Comparison of ENCODE assay signal across 9 cellular contexts in genomic region chr19:33063356-33064116, GRCh38. TPM values are rescaled to one million over a fixed set of nuclear protein-coding genes. Genes with fewer than 3 reads are reported as not detected.
DNase-seq lines count a peak whose midpoint lies in the region; ATAC-seq, FAIRE-seq and TF ChIP-seq lines count a peak whose summit lies in the region.
"Had no signal": no experiment of that assay in that cellular context is flagged by ENCODE, and none has a peak within 500 bp of the region (broad histone marks: within the 10 kb centered on the region; RNA-seq: fewer than 3 reads in every experiment).

No MANE protein-coding gene starts in this region.

- no peak for TF ChIP-seq CTCF in CD4-positive, alpha-beta T cell (IDR thresholded peaks at IDR 0.05)
- TF ChIP-seq CTCF in KMS-11 (conservative IDR thresholded peaks at IDR 0.05; ENCODE audit: low read depth, low read length) (no peak), heart left ventricle (IDR thresholded peaks at IDR 0.05) (no peak), psoas muscle (IDR thresholded peaks at IDR 0.05) (no peak)

- H4K20me1 ChIP-seq in KMS-11 (ENCODE audit: insufficient read depth), result no peaks in the 10 kb centered on the region

- no peak overlapping the region for H3K9ac ChIP-seq in KMS-11

- no peaks in the 10 kb centered on the region for H3K4me1 Mint-ChIP-seq in CD4-positive, alpha-beta T cell (ENCODE audit: low read depth)
- H3K4me1 Mint-ChIP-seq in activated CD4-positive, alpha-beta memory T cell treated with anti-CD3 and anti-CD28 coated beads for 36 hours (ENCODE audit: low read depth), result peaks cover 2% of the 10 kb centered on the region

- H3K4me3 Mint-ChIP-seq in CD4-positive, alpha-beta T cell, result peak overlapping the region; percentile 42
- peak overlapping the region; percentile 63 for H3K4me3 Mint-ChIP-seq in activated CD4-positive, alpha-beta memory T cell treated with anti-CD3 and anti-CD28 coated beads for 36 hours

- CTCF ChIA-PET in CD4-positive, alpha-beta T cell (lab: Charles Lee), result no interaction called here
- CTCF ChIA-PET in activated CD4-positive, alpha-beta memory T cell treated with anti-CD3 and anti-CD28 coated beads for 36 hours (lab: Charles Lee), result no interaction called here

- peaks cover 8% of the 10 kb centered on the region; the same call in 1 of the 2 replicates for H3K79me2 ChIP-seq in KMS-11 (ENCODE audit: insufficient read depth, low read depth)

- no peak overlapping the region for H2AFZ ChIP-seq in KMS-11 (ENCODE audit: low read depth)

- intact Hi-C loops in CD4-positive, alpha-beta T cell (cut with DNase I, micrococcal nuclease), result no loop called here
- intact Hi-C loops in activated CD4-positive, alpha-beta memory T cell treated with anti-CD3 and anti-CD28 coated beads for 36 hours (cut with micrococcal nuclease), result no loop called here
- intact Hi-C loops in heart left ventricle (cut with DNase I), result no loop called here
- intact Hi-C loops in psoas muscle (cut with DNase I), result no loop called here

- no peak for ATAC-seq in CD4-positive, alpha-beta T cell (ENCODE audit: poor library complexity)
- ATAC-seq in heart left ventricle, result peak in 1 of 4 donors; percentile 19
- no peak for ATAC-seq in psoas muscle

- H3K27ac ChIP-seq in CD4-positive, alpha-beta T cell (ENCODE audit: low read depth, low read length), result no peak overlapping the region
- no peak overlapping the region for H3K27ac ChIP-seq in KMS-11
- no peak overlapping the region for H3K27ac ChIP-seq in heart left ventricle
- H3K27ac ChIP-seq in psoas muscle, result no peak overlapping the region

- H3K27me3 Mint-ChIP-seq in CD4-positive, alpha-beta T cell, result peaks cover 50% of the 10 kb centered on the region
- peaks cover 33% of the 10 kb centered on the region for H3K27me3 Mint-ChIP-seq in activated CD4-positive, alpha-beta memory T cell treated with anti-CD3 and anti-CD28 coated beads for 36 hours

- no peaks in the 10 kb centered on the region for H3K9me3 ChIP-seq in CD4-positive, alpha-beta T cell (ENCODE audit: control insufficient read depth, low read length)
- H3K9me3 ChIP-seq in heart left ventricle, result no peaks in the 10 kb centered on the region
- no peaks in the 10 kb centered on the region for H3K9me3 ChIP-seq in psoas muscle

- no peak overlapping the region for H3K4me3 ChIP-seq in KMS-11 (IDR thresholded peaks at IDR 0.05; ENCODE audit: insufficient read depth, low read depth, low read length)
- peak overlapping the region; percentile 34 to 80 (median 62) for H3K4me3 ChIP-seq in heart left ventricle
- H3K4me3 ChIP-seq in psoas muscle, result peak overlapping the region; percentile 61

- TF ChIP-seq POLR2A in heart left ventricle (IDR thresholded peaks at IDR 0.05), result no peak
- no peak for TF ChIP-seq POLR2A in H54 (IDR thresholded peaks at IDR 0.05; ENCODE audit: low read depth, low read length)

- H3K4me1 ChIP-seq in KMS-11 (ENCODE audit: low read depth, poor library complexity, severe bottlenecking) (peaks cover 12% of the 10 kb centered on the region), heart left ventricle (peaks cover 0 to 23% (median 4%) of the 10 kb centered on the region in 12 donors), psoas muscle (no peaks in the 10 kb centered on the region)

- peaks cover 18% of the 10 kb centered on the region for H3K27me3 ChIP-seq in CD4-positive, alpha-beta T cell (ENCODE audit: control insufficient read depth, insufficient read depth, low read length)
- H3K27me3 ChIP-seq in KMS-11 (ENCODE audit: insufficient read depth, low read depth), result no peaks in the 10 kb centered on the region
- peaks cover 0 to 44% (median 17%) of the 10 kb centered on the region in 9 donors for H3K27me3 ChIP-seq in heart left ventricle
- peaks cover 0 to 63% (median 11%) of the 10 kb centered on the region in 3 donors for H3K27me3 ChIP-seq in psoas muscle (ENCODE audit: insufficient read depth in 3 of 3, low read length in 2 of 3)

- no peaks in the 10 kb centered on the region for H3K36me3 ChIP-seq in KMS-11 (ENCODE audit: insufficient read depth)
- no peaks in the 10 kb centered on the region for H3K36me3 ChIP-seq in heart left ventricle
- H3K36me3 ChIP-seq in psoas muscle (ENCODE audit: insufficient read depth in 1 of 2, low read depth in 1 of 2), result no peaks in the 10 kb centered on the region

- no peak for DNase-seq in CD4-positive, alpha-beta T cell
- DNase-seq in activated CD4-positive, alpha-beta memory T cell treated with anti-CD3 and anti-CD28 coated beads for 36 hours, result no peak
- DNase-seq in heart left ventricle, result peak in 2 of 5 donors; percentile 24 to 34
- no peak for DNase-seq in psoas muscle
- DNase-seq in H54 (ENCODE audit: insufficient read length, low spot score), result no peak
- DNase-seq in mesenteric fat pad (ENCODE audit: low spot score), result no peak
- no peak for DNase-seq in T1000 (lab: John Stamatoyannopoulos, UW)

- WGBS in heart left ventricle, 4 donors, result 6 to 9% (median 6%) methylated on average over 6 to 38 of the region's 38 CpGs
- WGBS in psoas muscle, 3 donors, result 6 to 8% (median 7%) methylated on average over 37 to 38 of the region's 38 CpGs

- H3K36me3 Mint-ChIP-seq in CD4-positive, alpha-beta T cell (ENCODE audit: low read depth), result no peaks in the 10 kb centered on the region
- H3K36me3 Mint-ChIP-seq in activated CD4-positive, alpha-beta memory T cell treated with anti-CD3 and anti-CD28 coated beads for 36 hours, result no peaks in the 10 kb centered on the region

- POLR2A ChIA-PET in CD4-positive, alpha-beta T cell (lab: Charles Lee), result no interaction called here
- POLR2A ChIA-PET in activated CD4-positive, alpha-beta memory T cell treated with anti-CD3 and anti-CD28 coated beads for 36 hours (lab: Charles Lee), result no interaction called here

- H3K9me3 Mint-ChIP-seq in CD4-positive, alpha-beta T cell, result no peaks in the 10 kb centered on the region
- H3K9me3 Mint-ChIP-seq in activated CD4-positive, alpha-beta memory T cell treated with anti-CD3 and anti-CD28 coated beads for 36 hours, result no peaks in the 10 kb centered on the region

- H3K27ac Mint-ChIP-seq in CD4-positive, alpha-beta T cell, result no peak overlapping the region
- H3K27ac Mint-ChIP-seq in activated CD4-positive, alpha-beta memory T cell treated with anti-CD3 and anti-CD28 coated beads for 36 hours, result no peak overlapping the region

- FAIRE-seq in H54 (lab: Jason Lieb, UNC), result no peak
- FAIRE-seq: islet of Langerhans had no signal

- peak overlapping the region; percentile 88 for H3K4me2 ChIP-seq in KMS-11

RNA-seq across cellular contexts. Expression of gene RHPN2, which starts 1.2 kb away (rescaled TPM):
- under 1 TPM in 1 of 2 experiments, not detected in 1; 0.08 TPM for total RNA-seq in CD4-positive, alpha-beta T cell
- total RNA-seq in activated CD4-positive, alpha-beta memory T cell treated with anti-CD3 and anti-CD28 coated beads for 36 hours, result 1 to 10 TPM; 1.7 to 2.9 TPM
- total RNA-seq in heart left ventricle, result 1 to 10 TPM in 7 of 9 donors, under 1 TPM in 2; 0.35 to 3.7 (median 1.9) TPM
- 1 to 10 TPM in 1 of 2 donors, under 1 TPM in 1; 0.72 to 1.1 TPM for polyA plus RNA-seq in heart left ventricle
- 1 to 10 TPM in 1 of 4 donors, under 1 TPM in 3; 0.24 to 1.0 (median 0.60) TPM for total RNA-seq in psoas muscle
- polyA plus RNA-seq in psoas muscle, result 1 to 10 TPM in 1 of 3 donors, under 1 TPM in 2; 0.16 to 1.1 (median 0.17) TPM
- 2.1 TPM for total RNA-seq in mesenteric fat pad

RNA-seq across cellular contexts. Expression of gene GPATCH1, which starts 17.4 kb away (rescaled TPM):
- total RNA-seq in CD4-positive, alpha-beta T cell, result 1 to 10 TPM; 4.6 to 5.5 TPM
- 1 to 10 TPM; 8.9 to 9.9 TPM for total RNA-seq in activated CD4-positive, alpha-beta memory T cell treated with anti-CD3 and anti-CD28 coated beads for 36 hours
- total RNA-seq in heart left ventricle (1 to 10 TPM; 3.4 to 6.7 (median 6.4) TPM), psoas muscle (1 to 10 TPM; 3.1 to 7.5 (median 5.6) TPM), mesenteric fat pad (6.2 TPM)
- polyA plus RNA-seq in heart left ventricle (1 to 10 TPM; 3.3 to 3.5 TPM), psoas muscle (1 to 10 TPM; 3.3 to 5.3 (median 3.4) TPM)
